ENCODE assay signal across 8 cellular contexts in the genomic region with DNA sequence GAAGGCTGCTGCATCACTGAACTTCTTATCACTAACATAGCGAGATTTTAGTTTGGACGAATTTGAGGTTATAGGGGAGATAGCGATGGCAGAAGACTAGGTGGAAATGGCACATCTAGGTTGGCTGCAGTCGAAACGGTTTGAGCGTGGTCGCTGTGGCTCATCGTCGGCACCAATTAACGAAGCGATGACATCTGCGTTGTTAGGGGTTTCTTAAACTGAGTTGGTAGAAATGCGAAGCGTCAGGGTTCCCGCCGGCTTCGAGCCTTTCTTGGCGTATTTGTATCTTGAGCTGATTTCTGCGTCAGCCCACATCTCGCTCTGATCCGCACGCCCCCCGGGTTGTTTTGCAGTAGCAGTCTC. TPM values are rescaled to one million over a fixed set of nuclear protein-coding genes. Genes with fewer than 3 reads are reported as not detected.
DNase-seq lines count a peak whose midpoint lies in the region; ATAC-seq and TF ChIP-seq lines count a peak whose summit lies in the region.

No MANE protein-coding gene starts in this region.

- H3K27ac ChIP-seq in ovary: peak overlapping the region; percentile 11 to 89
- peak overlapping the region; percentile 82 to 96 (median 93) for H3K27ac ChIP-seq in tibial nerve

- H3K36me3 Mint-ChIP-seq in activated T-cell treated with anti-CD3 and anti-CD28 coated beads, Interleukin-2, amount 50 U/mL, for 24 hours (ENCODE audit: low read depth): peaks cover 51% of the 10 kb centered on the region

- peak overlapping the region; percentile 98 for H3K27ac Mint-ChIP-seq in activated T-cell treated with anti-CD3 and anti-CD28 coated beads, Interleukin-2, amount 50 U/mL, for 24 hours

- intact Hi-C loops in ovary (cut with DNase I): loop anchor here in 2 of 4 donors (10.0 kb wide), 2 partner anchors 93 to 633 kb away; a partner anchor contains a TSS

- no peaks in the 10 kb centered on the region for H3K27me3 Mint-ChIP-seq in activated T-cell treated with anti-CD3 and anti-CD28 coated beads, Interleukin-2, amount 50 U/mL, for 24 hours

- no peaks in the 10 kb centered on the region for H3K9me3 Mint-ChIP-seq in activated T-cell treated with anti-CD3 and anti-CD28 coated beads, Interleukin-2, amount 50 U/mL, for 24 hours

- TF ChIP-seq CTCF in fibroblast of pulmonary artery (IDR thresholded peaks at IDR 0.05; ENCODE audit: low read length, missing control alignments) (no peak), ovary (IDR thresholded peaks at IDR 0.05) (no peak), tibial nerve (IDR thresholded peaks at IDR 0.05) (no peak)

- peaks cover 62% of the 10 kb centered on the region for H3K4me1 Mint-ChIP-seq in activated T-cell treated with anti-CD3 and anti-CD28 coated beads, Interleukin-2, amount 50 U/mL, for 24 hours (ENCODE audit: low read depth)

- no peaks in the 10 kb centered on the region for H3K27me3 ChIP-seq in ovary
- no peaks in the 10 kb centered on the region for H3K27me3 ChIP-seq in tibial nerve

- H3K4me1 ChIP-seq in ovary (ENCODE audit: insufficient read depth) (peaks cover 13% of the 10 kb centered on the region), tibial nerve (peaks cover 0 to 60% (median 30%) of the 10 kb centered on the region in 4 donors)

- WGBS in ovary, 3 donors: 0 to 1% (median 1%) methylated on average over 23 of the region's 23 CpGs
- WGBS in tibial nerve, 2 donors: 0 to 1% methylated on average over 23 of the region's 23 CpGs

- H3K36me3 ChIP-seq in ovary (no peaks in the 10 kb centered on the region), tibial nerve (peaks cover 0 to 4% (median 0%) of the 10 kb centered on the region in 3 donors)

- TF ChIP-seq POLR2A in ovary (IDR thresholded peaks at IDR 0.05) (no peak), tibial nerve (IDR thresholded peaks at IDR 0.05) (no peak)

- DNase-seq in DMS53 (lab: John Stamatoyannopoulos, UW) (peak; percentile 64), DMS53 treated with DMSO at 0.1 percent for 48 hours (lab: John Stamatoyannopoulos, UW; ENCODE audit: unreplicated experiment) (no peak), NCI-H2196 (lab: John Stamatoyannopoulos, UW; ENCODE audit: unreplicated experiment) (peak; percentile 54), fibroblast of pulmonary artery (ENCODE audit: low read depth) (peak; percentile 52), ovary (peak in 4 of 5 donors; percentile 37 to 62 (median 50)), tibial nerve (ENCODE audit: low spot score in 2 of 2) (peak in 1 of 2 donors; percentile 16)
- DNase-seq in activated T-cell treated with anti-CD3 and anti-CD28 coated beads, Interleukin-2, amount 50 U/mL, for 24 hours: no peak

- H3K4me3 Mint-ChIP-seq in activated T-cell treated with anti-CD3 and anti-CD28 coated beads, Interleukin-2, amount 50 U/mL, for 24 hours: peak overlapping the region; percentile 90

- peak; percentile 6 for ATAC-seq in HG02588 (IDR thresholded peaks at IDR 0.05; ENCODE audit: unreplicated experiment)

- H3K4me3 ChIP-seq in fibroblast of pulmonary artery (replicated peaks; ENCODE audit: low read depth, low read length) (peak overlapping the region; percentile 92), ovary (peak overlapping the region; percentile 91), tibial nerve (peak overlapping the region; percentile 79 to 100 (median 92))

- TF ChIP-seq EP300 in ovary (IDR thresholded peaks at IDR 0.05): peak; percentile 6
- no peak for TF ChIP-seq EP300 in tibial nerve (IDR thresholded peaks at IDR 0.05)

- H3K9me3 ChIP-seq in ovary (no peaks in the 10 kb centered on the region), tibial nerve (peaks cover 0 to 2% (median 0%) of the 10 kb centered on the region in 4 donors)

RNA-seq across cellular contexts. Expression of a gene that starts 0.3 kb away (rescaled TPM):
- total RNA-seq in ovary (1 to 10 TPM; 2.6 to 5.3 (median 4.4) TPM), tibial nerve (1 to 10 TPM; 1.5 to 5.7 (median 4.9) TPM)
- polyA plus RNA-seq in ovary: 1 to 10 TPM; 2.4 to 7.9 TPM

RNA-seq across cellular contexts. Expression of a gene that starts 0.8 kb away (rescaled TPM):
- total RNA-seq in ovary: 10 to 100 TPM; 29.9 to 46.6 (median 37.3) TPM
- polyA plus RNA-seq in ovary: 10 to 100 TPM; 24.7 to 53.6 TPM
- total RNA-seq in tibial nerve: 10 to 100 TPM; 32.7 to 42.6 (median 38.7) TPM

Comparison
In these comparisons a context has a peak if more than half of its experiments do, and no peak if none do; other contexts are left out.
1. DNase-seq: peak in DMS53 (single experiment), NCI-H2196 (single experiment), fibroblast of pulmonary artery (single experiment) and ovary (4 of 5); none in DMS53 treated with DMSO at 0.1 percent for 48 hours (single experiment) and activated T-cell treated with anti-CD3 and anti-CD28 coated beads, Interleukin-2, amount 50 U/mL, for 24 hours (single experiment).
2. Peak in every context shown above with its lines, with median percentiles within 50 percentile points of each other: H3K4me3 ChIP-seq.